In genomic region chr2:168565512-168565911, GRCh38 we compare ENCODE assay signal across 23 cellular contexts.
"Had no signal": no experiment of that assay in that cellular context is flagged by ENCODE, and none has a peak within 500 bp of the region (broad histone marks: within the 10 kb centered on the region; RNA-seq: fewer than 3 reads in every experiment).

No MANE protein-coding gene starts in this region.

- H3K4me2 ChIP-seq: hepatocyte had no signal

- H3K36me3 ChIP-seq: adrenal gland, ascending aorta had no signal

- H3K27me3 Mint-ChIP-seq: activated naive CD8-positive, alpha-beta T cell; activated T-helper 17 cell treated with anti-CD3 and anti-CD28 coated beads, Interleukin-2, amount 50 U/mL, for 72 hours; central memory CD8-positive, alpha-beta T cell; progenitor cell of endocrine pancreas; stimulated activated naive CD8-positive, alpha-beta T cell treated with anti-CD3 and anti-CD28 coated beads, Interleukin-15, amount 100 ng/mL, for 72 hours had no signal

- H3K4me3 Mint-ChIP-seq: activated naive CD8-positive, alpha-beta T cell; activated T-helper 17 cell treated with anti-CD3 and anti-CD28 coated beads, Interleukin-2, amount 50 U/mL, for 72 hours; central memory CD8-positive, alpha-beta T cell; endodermal cell; immature natural killer cell; natural killer cell; stimulated activated naive CD8-positive, alpha-beta T cell treated with anti-CD3 and anti-CD28 coated beads, Interleukin-15, amount 100 ng/mL, for 72 hours; T-helper 1 cell treated with Interleukin-12 subunit alpha and Interleukin-12 subunit beta and Interleukin-4 antibody, amounts not matched to agents 30 μg/mL and 1 μg/mL, for 36 hours; WTC11 had no signal

- H3K27me3 ChIP-seq: adrenal gland, ascending aorta, hepatocyte, left lung, transverse colon had no signal

- H2AFZ ChIP-seq: hepatocyte had no signal

- H3K9me3 Mint-ChIP-seq: activated T-helper 17 cell treated with anti-CD3 and anti-CD28 coated beads, Interleukin-2, amount 50 U/mL, for 72 hours; central memory CD8-positive, alpha-beta T cell; endodermal cell; immature natural killer cell; natural killer cell; stimulated activated naive CD8-positive, alpha-beta T cell treated with anti-CD3 and anti-CD28 coated beads, Interleukin-15, amount 100 ng/mL, for 72 hours; T-helper 1 cell treated with Interleukin-12 subunit alpha and Interleukin-12 subunit beta and Interleukin-4 antibody, amounts not matched to agents 30 μg/mL and 1 μg/mL, for 36 hours; WTC11 had no signal

- H3K27ac ChIP-seq: adrenal gland, ascending aorta, left lung, transverse colon had no signal

- H3K9me3 ChIP-seq: adrenal gland, ascending aorta, left lung, transverse colon had no signal

- DNase-seq: activated T-cell treated with anti-CD3 and anti-CD28 coated beads, Interleukin-2, amount 50 U/mL, for 1 hour; cortex of kidney; endodermal cell; immature natural killer cell; kidney glomerular epithelial cell; left lung; midbrain; natural killer cell; retina; stimulated activated CD4-positive, alpha-beta T cell treated with anti-CD3 and anti-CD28 coated beads, Interleukin-4, amount 100 ng/mL, for 24 hours; stimulated activated naive CD8-positive, alpha-beta T cell treated with anti-CD3 and anti-CD28 coated beads, Interleukin-15, amount 100 ng/mL, for 72 hours; T1000; transverse colon had no signal

- H3K4me1 Mint-ChIP-seq: central memory CD8-positive, alpha-beta T cell had no signal

- H3K4me1 ChIP-seq: ascending aorta, left lung had no signal

- FAIRE-seq: urothelium cell line had no signal

- H3K4me3 ChIP-seq: adrenal gland, ascending aorta, hepatocyte, left lung, transverse colon had no signal

- H3K27ac Mint-ChIP-seq: activated T-helper 17 cell treated with anti-CD3 and anti-CD28 coated beads, Interleukin-2, amount 50 U/mL, for 72 hours; endodermal cell; progenitor cell of endocrine pancreas; stimulated activated naive CD8-positive, alpha-beta T cell treated with anti-CD3 and anti-CD28 coated beads, Interleukin-15, amount 100 ng/mL, for 72 hours; T-helper 1 cell treated with Interleukin-12 subunit alpha and Interleukin-12 subunit beta and Interleukin-4 antibody, amounts not matched to agents 30 μg/mL and 1 μg/mL, for 36 hours; WTC11 had no signal
